ENCODE assay signal across 9 cellular contexts in the genomic region with DNA sequence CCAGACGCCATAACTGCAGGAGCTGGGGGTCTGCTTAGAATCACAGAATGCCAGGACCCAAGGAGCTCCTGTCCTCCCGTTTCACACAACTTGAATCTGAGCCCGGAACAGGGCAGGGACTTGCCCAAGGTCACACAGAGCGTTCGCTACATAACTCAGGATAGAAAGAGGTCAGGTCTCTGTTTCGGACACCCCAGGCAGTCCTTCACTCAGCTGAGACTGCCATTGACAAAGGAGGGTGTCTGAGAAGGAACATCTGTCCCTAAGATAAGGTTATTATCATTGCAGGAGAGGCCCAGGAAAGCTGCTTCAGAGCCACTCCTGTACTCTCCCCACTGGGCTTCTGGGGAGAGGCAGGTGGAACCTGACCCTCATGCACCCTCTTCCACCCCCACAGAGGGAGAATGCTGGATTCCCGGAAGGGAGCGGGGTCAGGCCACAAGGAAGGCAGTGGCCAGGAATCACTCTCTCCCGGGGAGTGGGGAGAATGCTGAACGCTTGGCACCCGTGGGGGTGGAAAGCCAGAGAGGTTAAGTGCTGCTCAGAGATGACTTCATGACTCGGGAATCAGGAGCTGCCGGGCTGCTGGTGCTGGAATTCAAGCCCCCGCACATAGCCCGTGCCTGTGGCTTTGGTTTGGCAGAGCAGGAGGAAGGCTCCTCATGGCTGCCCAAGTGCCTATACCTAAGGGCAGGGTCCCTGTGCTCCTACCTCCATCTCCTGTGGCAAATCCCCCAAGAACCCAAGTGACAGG. TPM values are rescaled to one million over a fixed set of nuclear protein-coding genes. Genes with fewer than 3 reads are reported as not detected.
DNase-seq lines count a peak whose midpoint lies in the region; ATAC-seq and TF ChIP-seq lines count a peak whose summit lies in the region.
"Had no signal": no experiment of that assay in that cellular context is flagged by ENCODE, and none has a peak within 500 bp of the region (broad histone marks: within the 10 kb centered on the region; RNA-seq: fewer than 3 reads in every experiment).

No MANE protein-coding gene starts in this region.

- ATAC-seq in left ventricle myocardium superior = peak; percentile 52
- peak; percentile 82 for ATAC-seq in sciatic nerve
- ATAC-seq in HG02678 (IDR thresholded peaks at IDR 0.05; ENCODE audit: unreplicated experiment) = no peak

- DNase-seq in GM04503 (ENCODE audit: low read depth) (peak; percentile 87), ascending aorta (ENCODE audit: low spot score in 2 of 2) (peak; percentile 35 to 92), left ventricle myocardium superior (peak; percentile 71), sciatic nerve (ENCODE audit: low spot score) (no peak), DMS53 (lab: John Stamatoyannopoulos, UW) (no peak), GM13976 (ENCODE audit: low spot score) (no peak)
- DNase-seq in stimulated activated CD8-positive, alpha-beta memory T cell treated with anti-CD3 and anti-CD28 coated beads, Interleukin-4, amount 100 ng/mL, for 48 hours = no peak
- DNase-seq: NCI-H1694 had no signal

- no peaks in the 10 kb centered on the region for H3K9me3 ChIP-seq in ascending aorta

- TF ChIP-seq CTCF in ascending aorta (IDR thresholded peaks at IDR 0.05) (no peak), GM13976 (IDR thresholded peaks at IDR 0.05; ENCODE audit: borderline replicate concordance, control extremely low read depth, extremely low read depth, insufficient read depth, missing control alignments) (no peak)

- H3K27me3 ChIP-seq in ascending aorta = no peaks in the 10 kb centered on the region

- intact Hi-C loops in ascending aorta (cut with DNase I) (loop anchor here (2.0 to 5.0 kb wide), 2 partner anchors 25 to 440 kb away; a partner anchor contains a TSS), left ventricle myocardium superior (cut with micrococcal nuclease) (no loop called here), sciatic nerve (cut with DNase I) (no loop called here)

- H3K36me3 ChIP-seq in ascending aorta = peaks cover 20 to 29% of the 10 kb centered on the region in 2 donors

- H3K4me1 ChIP-seq in ascending aorta = peaks cover 26 to 60% of the 10 kb centered on the region in 2 donors

- H3K4me3 ChIP-seq in ascending aorta = peak overlapping the region in 1 of 2 donors; percentile 7

- in situ Hi-C loops in GM13976 (cut with MboI; ENCODE audit: low sequenced_read_pairs, unreplicated experiment) = no loop called here

- peak overlapping the region; percentile 89 to 93 for H3K27ac ChIP-seq in ascending aorta

RNA-seq across cellular contexts. Expression of a gene that starts 10.7 kb away (rescaled TPM):
- 63.8 TPM for total RNA-seq in ascending aorta
- total RNA-seq in left ventricle myocardium superior = 76.9 TPM
- 77.7 TPM for total RNA-seq in sciatic nerve

RNA-seq across cellular contexts. Expression of a gene that starts 25.4 kb away (rescaled TPM):
- total RNA-seq in ascending aorta (27.4 TPM), left ventricle myocardium superior (22.6 TPM), sciatic nerve (24.0 TPM)

RNA-seq across cellular contexts. Expression of a gene that starts 29.4 kb away (rescaled TPM):
- total RNA-seq in ascending aorta (0.21 TPM), left ventricle myocardium superior (not detected), sciatic nerve (0.22 TPM)

RNA-seq across cellular contexts. Expression of a gene that starts 30.9 kb away (rescaled TPM):
- total RNA-seq in ascending aorta = not detected
- not detected for total RNA-seq in left ventricle myocardium superior
- not detected for total RNA-seq in sciatic nerve

RNA-seq across cellular contexts. Expression of a gene that starts 40.6 kb away (rescaled TPM):
- total RNA-seq in ascending aorta (not detected), left ventricle myocardium superior (2.1 TPM), sciatic nerve (not detected)

Comparison
In these comparisons a context has a peak if more than half of its experiments do, and no peak if none do; other contexts are left out.
1. DNase-seq: peak in GM04503 (single experiment), ascending aorta (2 of 2) and left ventricle myocardium superior (single experiment); none in sciatic nerve (single experiment), DMS53 (single experiment), stimulated activated CD8-positive, alpha-beta memory T cell treated with anti-CD3 and anti-CD28 coated beads, Interleukin-4, amount 100 ng/mL, for 48 hours (single experiment) and GM13976 (single experiment).